In genomic region chr2:96305979-96306308, GRCh38 we compare ENCODE assay signal across 8 cellular contexts. TPM values are rescaled to one million over a fixed set of nuclear protein-coding genes. Genes with fewer than 3 reads are reported as not detected.
DNase-seq lines count a peak whose midpoint lies in the region; ATAC-seq lines count a peak whose summit lies in the region.

No MANE protein-coding gene starts in this region.

- peak overlapping the region; percentile 100 for H3K4me3 Mint-ChIP-seq in activated CD8-positive, alpha-beta memory T cell treated with anti-CD3 and anti-CD28 coated beads, Interleukin-2, amount 10 ng/mL, durations not matched to agents 7 days and 5 days

- peaks cover 61% of the 10 kb centered on the region for H3K4me1 Mint-ChIP-seq in activated CD8-positive, alpha-beta memory T cell treated with anti-CD3 and anti-CD28 coated beads, Interleukin-2, amount 10 ng/mL, durations not matched to agents 7 days and 5 days

- H3K4me3 ChIP-seq in adipocyte (ENCODE audit: low read length) (peak overlapping the region; percentile 99), thymus (ENCODE audit: low read length) (peak overlapping the region; percentile 78)

- no peaks in the 10 kb centered on the region for H3K9me3 ChIP-seq in adipocyte (ENCODE audit: control insufficient read depth, low read length)
- no peaks in the 10 kb centered on the region for H3K9me3 ChIP-seq in thymus (ENCODE audit: control insufficient read depth)

- H3K4me1 ChIP-seq in adipocyte (ENCODE audit: control insufficient read depth, insufficient read depth, low read length): peaks cover 18% of the 10 kb centered on the region
- H3K4me1 ChIP-seq in thymus (ENCODE audit: control insufficient read depth, insufficient read depth, low read length): peaks cover 15% of the 10 kb centered on the region

- ATAC-seq in activated CD8-positive, alpha-beta memory T cell treated with anti-CD3 and anti-CD28 coated beads, Interleukin-2, amount 10 ng/mL, durations not matched to agents 7 days and 5 days: peak; percentile 2
- ATAC-seq in GM19351 (IDR thresholded peaks at IDR 0.05; ENCODE audit: unreplicated experiment): no peak

- WGBS in thymus: 39% methylated on average over 9 of the region's 9 CpGs

- no peak for DNase-seq in activated CD8-positive, alpha-beta memory T cell treated with anti-CD3 and anti-CD28 coated beads, Interleukin-2, amount 10 ng/mL, durations not matched to agents 7 days and 5 days
- DNase-seq in activated CD8-positive, alpha-beta memory T cell treated with anti-CD3 and anti-CD28 coated beads for 24 hours: no peak
- DNase-seq in adipocyte (ENCODE audit: low read depth): no peak
- no peak for DNase-seq in NOMO-1 treated with dmso at 0.1 percent for 144 hours (lab: John Stamatoyannopoulos, UW; ENCODE audit: unreplicated experiment)
- no peak for DNase-seq in stimulated activated CD8-positive, alpha-beta memory T cell treated with anti-CD3 and anti-CD28 coated beads, Interleukin-4, amount 100 ng/mL, for 48 hours

- H3K9ac ChIP-seq in adipocyte (ENCODE audit: low read length): peak overlapping the region; percentile 92

- CTCF ChIA-PET in activated CD8-positive, alpha-beta memory T cell treated with anti-CD3 and anti-CD28 coated beads, Interleukin-2, amount 10 ng/mL, durations not matched to agents 7 days and 5 days (lab: Charles Lee): interaction anchor here (0.8 to 3.5 kb wide), 7 partner anchors 10 to 248 kb away, joined by 3 to 17 read pairs (median 4); no protein-coding TSS in a partner anchor

- H3K27me3 ChIP-seq in adipocyte (replicated peaks; ENCODE audit: control insufficient read depth, insufficient read depth, low read length) (no peaks in the 10 kb centered on the region), layer of hippocampus (ENCODE audit: control insufficient read depth, insufficient read depth, low read length) (no peaks in the 10 kb centered on the region), thymus (ENCODE audit: control insufficient read depth, insufficient read depth) (no peaks in the 10 kb centered on the region)

- H3K9me3 Mint-ChIP-seq in activated CD8-positive, alpha-beta memory T cell treated with anti-CD3 and anti-CD28 coated beads, Interleukin-2, amount 10 ng/mL, durations not matched to agents 7 days and 5 days (ENCODE audit: low read depth): no peaks in the 10 kb centered on the region

- H3K36me3 Mint-ChIP-seq in activated CD8-positive, alpha-beta memory T cell treated with anti-CD3 and anti-CD28 coated beads, Interleukin-2, amount 10 ng/mL, durations not matched to agents 7 days and 5 days: peaks cover 49% of the 10 kb centered on the region

- H3K27ac ChIP-seq in layer of hippocampus (ENCODE audit: low read depth, low read length) (peak overlapping the region; percentile 60), thymus (ENCODE audit: low read depth) (peak overlapping the region; percentile 90)

- peaks cover 32% of the 10 kb centered on the region for H3K36me3 ChIP-seq in adipocyte (ENCODE audit: control insufficient read depth, insufficient read depth, low read length, severe bottlenecking)
- peaks cover 24% of the 10 kb centered on the region for H3K36me3 ChIP-seq in thymus (ENCODE audit: control insufficient read depth, insufficient read depth)

- H3K27ac Mint-ChIP-seq in activated CD8-positive, alpha-beta memory T cell treated with anti-CD3 and anti-CD28 coated beads, Interleukin-2, amount 10 ng/mL, durations not matched to agents 7 days and 5 days: peak overlapping the region; percentile 97

- no peaks in the 10 kb centered on the region for H3K27me3 Mint-ChIP-seq in activated CD8-positive, alpha-beta memory T cell treated with anti-CD3 and anti-CD28 coated beads, Interleukin-2, amount 10 ng/mL, durations not matched to agents 7 days and 5 days

RNA-seq across cellular contexts. Expression of gene SNRNP200, which starts 0.6 kb away (rescaled TPM):
- 100 to 1,000 TPM; 170 to 182 TPM for total RNA-seq in activated CD8-positive, alpha-beta memory T cell treated with anti-CD3 and anti-CD28 coated beads, Interleukin-2, amount 10 ng/mL, durations not matched to agents 7 days and 5 days
- polyA plus RNA-seq in thymus: 105 TPM

RNA-seq across cellular contexts. Expression of gene ITPRIPL1, which starts 19.2 kb away (rescaled TPM):
- 10 to 100 TPM; 53.2 to 56.9 TPM for total RNA-seq in activated CD8-positive, alpha-beta memory T cell treated with anti-CD3 and anti-CD28 coated beads, Interleukin-2, amount 10 ng/mL, durations not matched to agents 7 days and 5 days
- polyA plus RNA-seq in thymus: 1.9 TPM

RNA-seq across cellular contexts. Expression of gene NCAPH, which starts 29.6 kb away (rescaled TPM):
- total RNA-seq in activated CD8-positive, alpha-beta memory T cell treated with anti-CD3 and anti-CD28 coated beads, Interleukin-2, amount 10 ng/mL, durations not matched to agents 7 days and 5 days: 100 to 1,000 TPM; 115 to 117 TPM
- polyA plus RNA-seq in thymus: 3.1 TPM

RNA-seq across cellular contexts. Expression of gene CIAO1, which starts 39.9 kb away (rescaled TPM):
- total RNA-seq in activated CD8-positive, alpha-beta memory T cell treated with anti-CD3 and anti-CD28 coated beads, Interleukin-2, amount 10 ng/mL, durations not matched to agents 7 days and 5 days: 10 to 100 TPM; 67.0 to 76.8 TPM
- 38.6 TPM for polyA plus RNA-seq in thymus

RNA-seq across cellular contexts. Expression of gene TMEM127, which starts 40.1 kb away (rescaled TPM):
- 10 to 100 TPM; 32.7 to 36.9 TPM for total RNA-seq in activated CD8-positive, alpha-beta memory T cell treated with anti-CD3 and anti-CD28 coated beads, Interleukin-2, amount 10 ng/mL, durations not matched to agents 7 days and 5 days
- polyA plus RNA-seq in thymus: 13.7 TPM
